Comparison of ENCODE assay signal across 25 cellular contexts in genomic region chr7:91573405-91573804, GRCh38.
"Had no signal": no experiment of that assay in that cellular context is flagged by ENCODE, and none has a peak within 500 bp of the region (broad histone marks: within the 10 kb centered on the region; RNA-seq: fewer than 3 reads in every experiment).

No MANE protein-coding gene starts in this region.

- H3K27ac Mint-ChIP-seq: naive thymus-derived CD4-positive, alpha-beta T cell; natural killer cell; nephron progenitor cell; neural progenitor cell; progenitor cell of endocrine pancreas; stimulated activated effector memory CD8-positive, alpha-beta T cell treated with anti-CD3 and anti-CD28 coated beads, Interleukin-12 subunit alpha, Interleukin-12 subunit beta, amount 100 ng/mL, for 72 hours; stimulated activated naive B cell treated with anti-CD40 and anti-IgM and Interleukin-4, amounts not matched to agents 10 μg/mL and 1 μg/mL and 100 μg/mL, for 72 hours; stimulated activated naive CD8-positive, alpha-beta T cell treated with anti-CD3 and anti-CD28 coated beads, Interleukin-15, Interleukin-2, amounts not matched to agents 100 ng/mL and 50 ng/mL, for 24 hours had no signal

- ATAC-seq: naive thymus-derived CD4-positive, alpha-beta T cell; natural killer cell; psoas muscle; right cardiac atrium; right lobe of liver; stimulated activated effector memory CD8-positive, alpha-beta T cell treated with anti-CD3 and anti-CD28 coated beads, Interleukin-12 subunit alpha, Interleukin-12 subunit beta, amount 100 ng/mL, for 72 hours; stimulated activated naive B cell treated with anti-CD40 and anti-IgM and Interleukin-4, amounts not matched to agents 10 μg/mL and 1 μg/mL and 100 μg/mL, for 72 hours had no signal

- H3K36me3 Mint-ChIP-seq: naive thymus-derived CD4-positive, alpha-beta T cell; natural killer cell; stimulated activated effector memory CD8-positive, alpha-beta T cell treated with anti-CD3 and anti-CD28 coated beads, Interleukin-12 subunit alpha, Interleukin-12 subunit beta, amount 100 ng/mL, for 72 hours; stimulated activated naive B cell treated with anti-CD40 and anti-IgM and Interleukin-4, amounts not matched to agents 10 μg/mL and 1 μg/mL and 100 μg/mL, for 72 hours had no signal

- H3K4me1 Mint-ChIP-seq: naive thymus-derived CD4-positive, alpha-beta T cell; natural killer cell; neural progenitor cell; stimulated activated effector memory CD8-positive, alpha-beta T cell treated with anti-CD3 and anti-CD28 coated beads, Interleukin-12 subunit alpha, Interleukin-12 subunit beta, amount 100 ng/mL, for 72 hours; stimulated activated naive B cell treated with anti-CD40 and anti-IgM and Interleukin-4, amounts not matched to agents 10 μg/mL and 1 μg/mL and 100 μg/mL, for 72 hours had no signal

- H3K4me3 Mint-ChIP-seq: naive thymus-derived CD4-positive, alpha-beta T cell; natural killer cell; nephron progenitor cell; neural progenitor cell; stimulated activated effector memory CD8-positive, alpha-beta T cell treated with anti-CD3 and anti-CD28 coated beads, Interleukin-12 subunit alpha, Interleukin-12 subunit beta, amount 100 ng/mL, for 72 hours; stimulated activated naive B cell treated with anti-CD40 and anti-IgM and Interleukin-4, amounts not matched to agents 10 μg/mL and 1 μg/mL and 100 μg/mL, for 72 hours; stimulated activated naive CD8-positive, alpha-beta T cell treated with anti-CD3 and anti-CD28 coated beads, Interleukin-15, Interleukin-2, amounts not matched to agents 100 ng/mL and 50 ng/mL, for 24 hours had no signal

- H3K27me3 Mint-ChIP-seq: progenitor cell of endocrine pancreas; stimulated activated naive CD8-positive, alpha-beta T cell treated with anti-CD3 and anti-CD28 coated beads, Interleukin-15, Interleukin-2, amounts not matched to agents 100 ng/mL and 50 ng/mL, for 24 hours had no signal

- DNase-seq: naive thymus-derived CD4-positive, alpha-beta T cell; natural killer cell; nephron progenitor cell; occipital lobe; ovary; posterior cingulate gyrus; psoas muscle; right cardiac atrium; right lobe of liver; sigmoid colon; small intestine; stimulated activated CD4-positive, alpha-beta T cell treated with anti-CD3 and anti-CD28 coated beads, Interleukin-15, amount 100 ng/mL, for 24 hours; stimulated activated CD4-positive, alpha-beta T cell treated with anti-CD3 and anti-CD28 coated beads, Interleukin-2, amount 100 ng/mL, for 24 hours; stimulated activated CD4-positive, alpha-beta T cell treated with anti-CD3 and anti-CD28 coated beads, Interleukin-2, amount 100 ng/mL, for 48 hours; stimulated activated CD4-positive, alpha-beta T cell treated with anti-CD3 and anti-CD28 coated beads, Interleukin-4, amount 100 ng/mL, for 24 hours; stimulated activated naive B cell treated with anti-CD40 and anti-IgM and Interleukin-4, amounts not matched to agents 10 μg/mL and 1 μg/mL and 100 μg/mL, for 72 hours; stimulated activated naive CD4-positive, alpha-beta T cell treated with Interleukin-2 at 50 U/mL for 16 hours; stomach; thyroid gland; trophoblast cell; upper lobe of left lung had no signal
